Comparison of ENCODE assay signal across 18 cellular contexts in the genomic region with DNA sequence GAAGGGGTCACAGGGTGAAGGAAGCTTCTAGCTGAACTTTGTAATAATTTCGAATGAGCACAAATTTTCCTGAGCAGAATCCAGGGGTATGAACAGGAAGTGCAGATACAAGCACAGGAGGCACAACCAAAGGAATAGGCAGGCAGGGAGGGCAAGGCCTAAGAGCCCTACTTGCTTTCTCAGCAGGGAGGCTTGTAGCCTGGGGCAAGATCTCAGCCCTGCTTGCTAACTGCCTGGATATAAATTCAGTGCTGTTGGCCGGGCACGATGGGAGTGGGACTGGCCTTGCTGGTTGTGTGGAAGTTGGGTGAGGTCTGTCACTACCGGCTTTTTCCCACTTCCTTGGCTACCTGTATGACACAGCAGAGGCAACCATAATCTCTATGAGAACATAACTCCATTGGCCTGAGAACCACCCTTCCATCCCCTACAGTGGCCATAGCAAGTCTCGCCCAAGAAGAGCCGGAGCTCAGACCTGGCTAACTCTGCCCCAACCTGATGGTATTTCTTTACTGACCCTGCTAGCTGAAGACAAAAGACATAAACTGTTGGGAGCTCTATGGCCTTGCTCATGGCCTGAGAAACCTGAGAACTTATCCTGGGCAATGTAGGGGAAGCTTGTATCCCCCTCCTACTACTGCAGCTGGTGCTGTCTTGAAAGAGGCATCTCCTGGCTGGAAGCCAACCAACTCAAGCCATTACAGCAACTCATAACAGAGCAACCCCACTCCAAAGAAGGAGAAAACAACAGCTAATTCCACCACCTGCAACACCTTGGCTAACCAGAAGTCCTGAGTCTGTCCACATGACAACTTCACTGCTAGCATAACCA. TPM values are rescaled to one million over a fixed set of nuclear protein-coding genes. Genes with fewer than 3 reads are reported as not detected.
"Had no signal": no experiment of that assay in that cellular context is flagged by ENCODE, and none has a peak within 500 bp of the region (broad histone marks: within the 10 kb centered on the region; RNA-seq: fewer than 3 reads in every experiment).

No MANE protein-coding gene starts in this region.

- ATAC-seq: activated naive CD4-positive, alpha-beta T cell treated with anti-CD3 and anti-CD28 coated beads, Interleukin-2, amount 50 U/mL, for 72 hours; lower lobe of right lung; right cardiac atrium; stimulated activated naive B cell treated with anti-CD40 and anti-IgM and Interleukin-4, amounts not matched to agents 10 μg/mL and 1 μg/mL and 100 μg/mL, for 72 hours had no signal

- H3K9me3 ChIP-seq: lower lobe of right lung had no signal

- H3K4me3 Mint-ChIP-seq: brain; central memory CD8-positive, alpha-beta T cell; naive B cell; stimulated activated naive B cell treated with anti-CD40 and anti-IgM and Interleukin-4, amounts not matched to agents 10 μg/mL and 1 μg/mL and 100 μg/mL, for 72 hours had no signal

- H3K27me3 ChIP-seq: tibial nerve had no signal

- H3K4me1 ChIP-seq: lower lobe of right lung, tibial nerve had no signal

- H3K9me3 Mint-ChIP-seq: activated naive CD4-positive, alpha-beta T cell treated with anti-CD3 and anti-CD28 coated beads, Interleukin-2, amount 50 U/mL, for 72 hours; central memory CD8-positive, alpha-beta T cell had no signal

- DNase-seq: activated CD4-positive, alpha-beta T cell treated with anti-CD3 and anti-CD28 coated beads, Interleukin-2, amount 50 U/mL, for 1 hour; activated CD4-positive, CD25-positive, alpha-beta regulatory T cell; activated T-cell treated with anti-CD3 and anti-CD28 coated beads, Interleukin-2, amount 50 U/mL, for 1 hour; amygdala; effector memory CD4-positive, alpha-beta T cell; hypothalamus; lower lobe of right lung; midbrain; naive B cell; right cardiac atrium; stimulated activated naive B cell treated with anti-CD40 and anti-IgM and Interleukin-4, amounts not matched to agents 10 μg/mL and 1 μg/mL and 100 μg/mL, for 72 hours; T-helper 2 cell had no signal

- H3K27ac ChIP-seq: epithelial cell of prostate, lower lobe of right lung, tibial nerve had no signal

- H3K4me1 Mint-ChIP-seq: central memory CD8-positive, alpha-beta T cell; naive B cell; stimulated activated naive B cell treated with anti-CD40 and anti-IgM and Interleukin-4, amounts not matched to agents 10 μg/mL and 1 μg/mL and 100 μg/mL, for 72 hours had no signal

- H3K36me3 ChIP-seq: lower lobe of right lung had no signal

- H3K4me3 ChIP-seq: lower lobe of right lung, tibial nerve had no signal

- H3K27ac Mint-ChIP-seq: naive B cell; stimulated activated naive B cell treated with anti-CD40 and anti-IgM and Interleukin-4, amounts not matched to agents 10 μg/mL and 1 μg/mL and 100 μg/mL, for 72 hours had no signal

RNA-seq across cellular contexts. Expression of a gene that starts 38.6 kb away (rescaled TPM):
- total RNA-seq: activated naive CD4-positive, alpha-beta T cell treated with anti-CD3 and anti-CD28 coated beads, Interleukin-2, amount 50 U/mL, for 72 hours; lower lobe of right lung; right cardiac atrium; subcutaneous adipose tissue; tibial nerve had no signal
- polyA plus RNA-seq: right cardiac atrium had no signal
